9 cellular contexts compared by ENCODE assay signal in the genomic region with DNA sequence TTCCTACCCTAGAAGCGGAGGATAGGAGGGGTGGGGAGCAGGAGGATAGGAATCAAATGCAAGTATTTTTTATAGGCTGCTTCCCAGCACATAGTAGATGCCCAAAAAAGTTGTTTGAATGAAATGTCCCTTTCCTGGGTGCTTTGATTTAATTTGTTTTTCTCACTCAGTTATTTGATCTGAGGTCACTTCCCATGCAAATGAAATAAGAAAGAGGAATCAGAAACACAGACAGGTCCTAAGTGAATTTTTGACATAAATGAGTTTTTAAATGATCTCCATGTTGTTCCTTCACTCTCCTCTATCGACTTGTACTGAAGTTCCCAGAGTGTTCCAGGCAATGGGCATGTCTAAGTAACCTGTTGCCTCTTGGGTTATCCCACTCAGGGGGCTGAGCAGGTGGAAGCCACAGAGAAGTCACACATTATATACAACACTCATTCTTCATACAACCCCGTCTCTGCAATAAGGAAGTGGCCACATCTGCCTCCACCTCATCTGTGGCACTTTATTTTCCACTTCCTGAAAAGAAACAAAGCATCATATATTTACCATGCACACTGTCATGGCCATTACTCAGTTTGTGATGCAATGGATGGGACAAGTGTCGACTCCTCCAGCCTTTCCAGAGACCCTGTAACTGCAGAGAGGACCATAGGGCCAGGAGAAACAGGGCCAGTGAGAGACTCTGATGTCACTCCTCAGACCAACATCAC.
DNase-seq lines count a peak whose midpoint lies in the region; ATAC-seq, FAIRE-seq and TF ChIP-seq lines count a peak whose summit lies in the region.
"Had no signal": no experiment of that assay in that cellular context is flagged by ENCODE, and none has a peak within 500 bp of the region (broad histone marks: within the 10 kb centered on the region; RNA-seq: fewer than 3 reads in every experiment).

No MANE protein-coding gene starts in this region.

- intact Hi-C loops in CD8-positive, alpha-beta T cell (cut with DNase I, micrococcal nuclease): no loop called here

- H3K27me3 Mint-ChIP-seq in CD8-positive, alpha-beta T cell (ENCODE audit: low read depth): peaks cover 2% of the 10 kb centered on the region
- H3K27me3 Mint-ChIP-seq in activated T-cell treated with anti-CD3 and anti-CD28 coated beads, Interleukin-2, amount 50 U/mL, for 72 hours (ENCODE audit: low read depth): no peaks in the 10 kb centered on the region

- no peaks in the 10 kb centered on the region for H3K36me3 ChIP-seq in CD8-positive, alpha-beta T cell (ENCODE audit: insufficient read depth, low read length)

- FAIRE-seq in GM19239 (lab: Jason Lieb, UNC): no peak
- FAIRE-seq: keratinocyte had no signal

- H3K4me3 Mint-ChIP-seq in CD8-positive, alpha-beta T cell: no peak overlapping the region
- H3K4me3 Mint-ChIP-seq in activated T-cell treated with anti-CD3 and anti-CD28 coated beads, Interleukin-2, amount 50 U/mL, for 72 hours: peak overlapping the region; percentile 76 to 91

- peaks cover 16% of the 10 kb centered on the region for H3K4me1 ChIP-seq in CD8-positive, alpha-beta T cell (ENCODE audit: insufficient read depth, low read length)

- peak overlapping the region; percentile 60 for H3K27ac Mint-ChIP-seq in CD8-positive, alpha-beta T cell
- peak overlapping the region; percentile 97 for H3K27ac Mint-ChIP-seq in activated T-cell treated with anti-CD3 and anti-CD28 coated beads, Interleukin-2, amount 50 U/mL, for 72 hours

- peak; percentile 59 for ATAC-seq in CD8-positive, alpha-beta T cell
- peak; percentile 56 for ATAC-seq in GM21360 (IDR thresholded peaks at IDR 0.05; ENCODE audit: unreplicated experiment)
- ATAC-seq in activated T-cell treated with anti-CD3 and anti-CD28 coated beads, Interleukin-2, amount 50 U/mL, for 72 hours (replicated peaks in 1 of 2): peak; percentile 78

- no peaks in the 10 kb centered on the region for H3K36me3 Mint-ChIP-seq in CD8-positive, alpha-beta T cell
- peaks cover 0 to 4% of the 10 kb centered on the region in 2 donors for H3K36me3 Mint-ChIP-seq in activated T-cell treated with anti-CD3 and anti-CD28 coated beads, Interleukin-2, amount 50 U/mL, for 72 hours (ENCODE audit: insufficient read depth in 2 of 2)

- H3K9me3 ChIP-seq in CD8-positive, alpha-beta T cell (ENCODE audit: low read length): no peaks in the 10 kb centered on the region

- no peak overlapping the region for H3K27ac ChIP-seq in CD8-positive, alpha-beta T cell (ENCODE audit: low read depth, low read length)
- peak overlapping the region; percentile 54 for H3K27ac ChIP-seq in HL-60 (replicated peaks)

- H3K4me3 ChIP-seq in CD8-positive, alpha-beta T cell (ENCODE audit: low read depth, low read length): no peak overlapping the region
- H3K4me3 ChIP-seq in HL-60 (replicated peaks; ENCODE audit: insufficient read depth, low read length): no peak overlapping the region

- no peaks in the 10 kb centered on the region for H3K9me3 Mint-ChIP-seq in CD8-positive, alpha-beta T cell
- no peaks in the 10 kb centered on the region for H3K9me3 Mint-ChIP-seq in activated T-cell treated with anti-CD3 and anti-CD28 coated beads, Interleukin-2, amount 50 U/mL, for 72 hours

- POLR2A ChIA-PET in CD8-positive, alpha-beta T cell (lab: Charles Lee): interaction anchor here (0.7 kb wide), 1 partner anchor 7 kb away, joined by 3 read pairs; no protein-coding TSS in a partner anchor

- H3K4me1 Mint-ChIP-seq in CD8-positive, alpha-beta T cell (ENCODE audit: low read depth): peaks cover 21% of the 10 kb centered on the region
- peaks cover 40% of the 10 kb centered on the region for H3K4me1 Mint-ChIP-seq in activated T-cell treated with anti-CD3 and anti-CD28 coated beads, Interleukin-2, amount 50 U/mL, for 72 hours (ENCODE audit: low read depth)

- H3K27me3 ChIP-seq in CD8-positive, alpha-beta T cell (ENCODE audit: insufficient read depth, low read length): no peaks in the 10 kb centered on the region
- no peaks in the 10 kb centered on the region for H3K27me3 ChIP-seq in HL-60 (ENCODE audit: insufficient read depth, poor library complexity, severe bottlenecking)

- DNase-seq in CD8-positive, alpha-beta T cell: no peak
- DNase-seq in HL-60 (ENCODE audit: low read depth in 1 of 2, low spot score in 1 of 2) (peak; percentile 83 to 89), GM19239 (ENCODE audit: insufficient read length, low spot score) (no peak), AG08396 (ENCODE audit: low spot score) (no peak), NCI-H2107 (lab: John Stamatoyannopoulos, UW) (no peak), amygdala (lab: John Stamatoyannopoulos, UW) (no peak)
- DNase-seq in activated T-cell treated with anti-CD3 and anti-CD28 coated beads, Interleukin-2, amount 50 U/mL, for 72 hours: peak; percentile 49 to 54

- CTCF ChIA-PET in CD8-positive, alpha-beta T cell (lab: Charles Lee): no interaction called here

- no peak for TF ChIP-seq CTCF in CD8-positive, alpha-beta T cell (IDR thresholded peaks at IDR 0.05)
- TF ChIP-seq CTCF in HL-60 (IDR thresholded peaks at IDR 0.05; ENCODE audit: insufficient read depth, low read length): no peak

Comparison
In these comparisons a context has a peak if more than half of its experiments do, and no peak if none do; other contexts are left out.
1. DNase-seq: peak in HL-60 (2 of 2) and activated T-cell treated with anti-CD3 and anti-CD28 coated beads, Interleukin-2, amount 50 U/mL, for 72 hours (2 of 2); none in CD8-positive, alpha-beta T cell (0 of 7), GM19239 (single experiment), AG08396 (single experiment), NCI-H2107 (single experiment) and amygdala (0 of 56).
2. Peak in every context shown above with its lines, with median percentiles within 50 percentile points of each other: ATAC-seq.